In the genomic region with DNA sequence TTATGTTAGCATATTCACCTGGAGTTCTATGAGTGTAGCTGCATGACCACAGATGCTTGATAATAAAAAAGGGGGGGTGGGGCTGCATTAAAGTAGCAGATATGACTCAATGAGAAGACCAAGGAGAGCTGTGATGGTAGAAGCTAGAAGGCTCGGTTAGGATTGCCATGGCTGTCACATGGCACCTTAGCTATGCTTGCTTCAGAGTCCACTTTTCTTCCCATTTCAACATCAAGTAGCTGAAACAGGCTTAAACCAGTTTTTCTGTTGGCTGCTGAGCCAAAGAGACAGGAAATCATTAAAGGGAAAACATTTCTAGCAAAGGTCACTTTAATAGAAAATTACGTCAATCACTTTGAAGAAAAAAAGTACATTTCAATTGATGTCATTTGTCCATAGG, we compare ENCODE assay signal across 33 cellular contexts.
DNase-seq lines count a peak whose midpoint lies in the region; ATAC-seq, FAIRE-seq and TF ChIP-seq lines count a peak whose summit lies in the region.
"Had no signal": no experiment of that assay in that cellular context is flagged by ENCODE, and none has a peak within 500 bp of the region (broad histone marks: within the 10 kb centered on the region; RNA-seq: fewer than 3 reads in every experiment).

No MANE protein-coding gene starts in this region.

- H3K4me2 ChIP-seq in neural progenitor cell: no peak overlapping the region

- H3K9ac ChIP-seq in neural progenitor cell: no peak overlapping the region

- H3K79me2 ChIP-seq in neural progenitor cell (ENCODE audit: low read depth): no peaks in the 10 kb centered on the region

- H3K36me3 ChIP-seq in bronchial epithelial cell (ENCODE audit: control insufficient read depth, insufficient read depth, low read length) (no peaks in the 10 kb centered on the region), neural progenitor cell (no peaks in the 10 kb centered on the region), tibial nerve (no peaks in the 10 kb centered on the region)
- H3K36me3 ChIP-seq: esophagus squamous epithelium, HAP-1, upper lobe of left lung had no signal

- H3F3A ChIP-seq in neural progenitor cell (ENCODE audit: low read depth): no peaks in the 10 kb centered on the region

- no peak overlapping the region for H3K27ac Mint-ChIP-seq in neural progenitor cell
- H3K27ac Mint-ChIP-seq: activated CD4-positive, alpha-beta memory T cell treated with anti-CD3 and anti-CD28 coated beads, Interleukin-2, amount 10 ng/mL, durations not matched to agents 7 days and 5 days; activated naive CD4-positive, alpha-beta T cell treated with anti-CD3 and anti-CD28 coated beads for 36 hours; activated T-helper 1 cell treated with anti-CD3 and anti-CD28 coated beads, Interleukin-12 subunit alpha, Interleukin-12 subunit beta, Interleukin-2, Interleukin-4 antibody, amounts not matched to agents 30 ng/mL and 10 ng/mL and 1 ng/mL, durations not matched to agents 14 hours and 24 hours and 36 hours; CD4-positive, CD25-positive, alpha-beta regulatory T cell; mesothelial cell of epicardium; naive B cell; stimulated activated memory B cell treated with anti-CD40 and anti-IgM and Interleukin-4, amounts not matched to agents 10 μg/mL and 1 μg/mL and 100 μg/mL, for 72 hours had no signal

- WGBS in tibial nerve, 2 donors: 57 to 64% methylated on average over 2 of the region's 2 CpGs

- no peaks in the 10 kb centered on the region for H3K27me3 Mint-ChIP-seq in neural progenitor cell (ENCODE audit: insufficient read depth, low read depth)
- H3K27me3 Mint-ChIP-seq: activated CD4-positive, alpha-beta memory T cell treated with anti-CD3 and anti-CD28 coated beads, Interleukin-2, amount 10 ng/mL, durations not matched to agents 7 days and 5 days; CD4-positive, CD25-positive, alpha-beta regulatory T cell; naive B cell; stimulated activated memory B cell treated with anti-CD40 and anti-IgM and Interleukin-4, amounts not matched to agents 10 μg/mL and 1 μg/mL and 100 μg/mL, for 72 hours had no signal

- TF ChIP-seq EP300 in tibial nerve (IDR thresholded peaks at IDR 0.05): no peak

- no peaks in the 10 kb centered on the region for H3K4me1 Mint-ChIP-seq in neural progenitor cell
- H3K4me1 Mint-ChIP-seq: activated CD4-positive, alpha-beta memory T cell treated with anti-CD3 and anti-CD28 coated beads, Interleukin-2, amount 10 ng/mL, durations not matched to agents 7 days and 5 days; CD4-positive, CD25-positive, alpha-beta regulatory T cell; naive B cell; stimulated activated memory B cell treated with anti-CD40 and anti-IgM and Interleukin-4, amounts not matched to agents 10 μg/mL and 1 μg/mL and 100 μg/mL, for 72 hours had no signal

- H4K20me1 ChIP-seq in neural progenitor cell (ENCODE audit: low read depth): no peaks in the 10 kb centered on the region

- H3K9me3 Mint-ChIP-seq in neural progenitor cell: no peaks in the 10 kb centered on the region
- H3K9me3 Mint-ChIP-seq: mesothelial cell of epicardium had no signal

- ATAC-seq in GM21737 (IDR thresholded peaks at IDR 0.05; ENCODE audit: unreplicated experiment): no peak
- ATAC-seq: foreskin keratinocyte; PC-3; psoas muscle; stimulated activated memory B cell treated with anti-CD40 and anti-IgM and Interleukin-4, amounts not matched to agents 10 μg/mL and 1 μg/mL and 100 μg/mL, for 72 hours had no signal

- peak; percentile 86 for DNase-seq in SIG-M5 treated with dmso at 0.1 percent for 504 hours (lab: John Stamatoyannopoulos, UW; ENCODE audit: unreplicated experiment)
- no peak for DNase-seq in SIG-M5 (lab: John Stamatoyannopoulos, UW)
- DNase-seq in bronchial epithelial cell (ENCODE audit: low read depth): peak; percentile 26
- DNase-seq in neural progenitor cell (ENCODE audit: low spot score): no peak
- no peak for DNase-seq in CD1c-positive myeloid dendritic cell (ENCODE audit: extremely low spot score)
- no peak for DNase-seq in tibial nerve (ENCODE audit: low spot score in 2 of 2)
- DNase-seq in cerebellum (ENCODE audit: low spot score): no peak
- DNase-seq: activated CD4-positive, alpha-beta memory T cell treated with anti-CD3 and anti-CD28 coated beads, Interleukin-2, amount 10 ng/mL, durations not matched to agents 7 days and 5 days; activated CD4-positive, CD25-positive, alpha-beta regulatory T cell treated with anti-CD3 and anti-CD28 coated beads, Interleukin-2, amount 50 U/mL, for 72 hours; activated CD8-positive, alpha-beta memory T cell treated with anti-CD3 and anti-CD28 coated beads, Interleukin-2, amount 50 U/mL, for 4 hours; activated naive CD4-positive, alpha-beta T cell treated with anti-CD3 and anti-CD28 coated beads for 36 hours; CD4-positive, CD25-positive, alpha-beta regulatory T cell; cerebellar nuclear complex; dorsolateral prefrontal cortex; esophagus squamous epithelium; head of caudate nucleus; islet precursor cell; naive B cell; NCI-H1048; NCI-H446; NCI-H82; occipital lobe; PC-3; psoas muscle; T-helper 2 cell had no signal

- TF ChIP-seq CTCF in bronchial epithelial cell (IDR thresholded peaks at IDR 0.05; ENCODE audit: insufficient read depth, low read length, severe bottlenecking) (no peak), neural progenitor cell (IDR thresholded peaks at IDR 0.05) (no peak), tibial nerve (IDR thresholded peaks at IDR 0.05) (no peak)

- H3K4me3 ChIP-seq in bronchial epithelial cell (ENCODE audit: low read depth, low read length): no peak overlapping the region
- H3K4me3 ChIP-seq in neural progenitor cell: no peak overlapping the region
- no peak overlapping the region for H3K4me3 ChIP-seq in tibial nerve
- H3K4me3 ChIP-seq: dorsolateral prefrontal cortex, esophagus squamous epithelium, HAP-1, psoas muscle, upper lobe of left lung had no signal

- FAIRE-seq in bronchial epithelial cell (lab: Jason Lieb, UNC): no peak
- FAIRE-seq: A204.1 had no signal

- H3K4me3 Mint-ChIP-seq in neural progenitor cell: no peak overlapping the region
- H3K4me3 Mint-ChIP-seq: activated CD4-positive, alpha-beta memory T cell treated with anti-CD3 and anti-CD28 coated beads, Interleukin-2, amount 10 ng/mL, durations not matched to agents 7 days and 5 days; activated naive CD4-positive, alpha-beta T cell treated with anti-CD3 and anti-CD28 coated beads for 36 hours; activated T-helper 1 cell treated with anti-CD3 and anti-CD28 coated beads, Interleukin-12 subunit alpha, Interleukin-12 subunit beta, Interleukin-2, Interleukin-4 antibody, amounts not matched to agents 30 ng/mL and 10 ng/mL and 1 ng/mL, durations not matched to agents 14 hours and 24 hours and 36 hours; CD4-positive, CD25-positive, alpha-beta regulatory T cell; mesothelial cell of epicardium; naive B cell; stimulated activated memory B cell treated with anti-CD40 and anti-IgM and Interleukin-4, amounts not matched to agents 10 μg/mL and 1 μg/mL and 100 μg/mL, for 72 hours had no signal

- H3K4me1 ChIP-seq in neural progenitor cell: no peaks in the 10 kb centered on the region
- peaks cover 0 to 4% (median 0%) of the 10 kb centered on the region in 4 donors for H3K4me1 ChIP-seq in tibial nerve
- H3K4me1 ChIP-seq: esophagus squamous epithelium, foreskin keratinocyte, HAP-1, psoas muscle, upper lobe of left lung had no signal

- H3K27me3 ChIP-seq in bronchial epithelial cell (ENCODE audit: control insufficient read depth, insufficient read depth, low read length) (no peaks in the 10 kb centered on the region), neural progenitor cell (no peaks in the 10 kb centered on the region), tibial nerve (no peaks in the 10 kb centered on the region)
- H3K27me3 ChIP-seq: dorsolateral prefrontal cortex, esophagus squamous epithelium, foreskin keratinocyte, upper lobe of left lung had no signal

- no peak for TF ChIP-seq POLR2A in tibial nerve (IDR thresholded peaks at IDR 0.05)

- no peaks in the 10 kb centered on the region for H3K36me3 Mint-ChIP-seq in neural progenitor cell
- H3K36me3 Mint-ChIP-seq: CD4-positive, CD25-positive, alpha-beta regulatory T cell; mesothelial cell of epicardium; naive B cell; stimulated activated memory B cell treated with anti-CD40 and anti-IgM and Interleukin-4, amounts not matched to agents 10 μg/mL and 1 μg/mL and 100 μg/mL, for 72 hours had no signal

- H3K9me3 ChIP-seq in neural progenitor cell (ENCODE audit: low read depth): no peaks in the 10 kb centered on the region
- H3K9me3 ChIP-seq in tibial nerve: no peaks in the 10 kb centered on the region
- H3K9me3 ChIP-seq: esophagus squamous epithelium, HAP-1, psoas muscle, upper lobe of left lung had no signal

- H3K27ac ChIP-seq in neural progenitor cell: no peak overlapping the region
- H3K27ac ChIP-seq in tibial nerve: no peak overlapping the region
- H3K27ac ChIP-seq: dorsolateral prefrontal cortex, esophagus squamous epithelium, foreskin keratinocyte, psoas muscle, upper lobe of left lung had no signal

- peak overlapping the region; percentile 3 for H2AFZ ChIP-seq in neural progenitor cell (replicated peaks)

Comparison
In these comparisons a context has a peak if more than half of its experiments do, and no peak if none do; other contexts are left out.
1. DNase-seq: peak in SIG-M5 treated with dmso at 0.1 percent for 504 hours (single experiment) and bronchial epithelial cell (single experiment); none in SIG-M5 (single experiment), neural progenitor cell (single experiment), CD1c-positive myeloid dendritic cell (single experiment), tibial nerve (0 of 2) and cerebellum (single experiment).